Comparison of ENCODE assay signal across 8 cellular contexts in genomic region chr7:87220026-87220733, GRCh38. TPM values are rescaled to one million over a fixed set of nuclear protein-coding genes. Genes with fewer than 3 reads are reported as not detected.
DNase-seq lines count a peak whose midpoint lies in the region; ATAC-seq and TF ChIP-seq lines count a peak whose summit lies in the region.

No MANE protein-coding gene starts in this region.

- intact Hi-C loops in CD8-positive, alpha-beta T cell (cut with DNase I, micrococcal nuclease) = loop anchor here (1.0 to 10.0 kb wide), 8 partner anchors 17 to 657 kb away; partner anchors contain the start of genes DBF4 (in 2 of the 2), SLC25A40 (in 2 of the 2), CROT (in 1 of the 2) and ELAPOR2 (in 1 of the 2)

- H3K4me1 Mint-ChIP-seq in CD8-positive, alpha-beta T cell (ENCODE audit: low read depth) = peaks cover 35% of the 10 kb centered on the region

- peak; percentile 61 for ATAC-seq in CD8-positive, alpha-beta T cell
- ATAC-seq in GM19452 (IDR thresholded peaks at IDR 0.05; ENCODE audit: unreplicated experiment) (peak; percentile 36), HG03565 (IDR thresholded peaks at IDR 0.05; ENCODE audit: unreplicated experiment) (peak; percentile 25)

- peak overlapping the region; percentile 99 for H3K27ac Mint-ChIP-seq in CD8-positive, alpha-beta T cell

- no peaks in the 10 kb centered on the region for H3K9me3 ChIP-seq in CD8-positive, alpha-beta T cell (ENCODE audit: low read length)
- H3K9me3 ChIP-seq in muscle layer of colon (ENCODE audit: low read length) = no peaks in the 10 kb centered on the region

- no peaks in the 10 kb centered on the region for H3K27me3 ChIP-seq in CD8-positive, alpha-beta T cell (ENCODE audit: insufficient read depth, low read length)
- H3K27me3 ChIP-seq in muscle layer of colon (ENCODE audit: control insufficient read depth in 1 of 2, insufficient read depth in 2 of 2, low read length in 2 of 2) = no peaks in the 10 kb centered on the region

- peak overlapping the region; percentile 94 for H3K4me3 ChIP-seq in CD8-positive, alpha-beta T cell (ENCODE audit: low read depth, low read length)
- H3K4me3 ChIP-seq in muscle layer of colon (ENCODE audit: low read depth in 1 of 2, low read length in 2 of 2) = peak overlapping the region; percentile 78 to 92

- H3K27ac ChIP-seq in CD8-positive, alpha-beta T cell (ENCODE audit: low read depth, low read length) = peak overlapping the region; percentile 94
- H3K27ac ChIP-seq in muscle layer of colon (ENCODE audit: low read depth, low read length) = peak overlapping the region; percentile 81

- no peak for TF ChIP-seq POLR2A in erythroblast (IDR thresholded peaks at IDR 0.05; ENCODE audit: low read length)

- H3K36me3 Mint-ChIP-seq in CD8-positive, alpha-beta T cell = peaks cover 25% of the 10 kb centered on the region

- H3K9me3 Mint-ChIP-seq in CD8-positive, alpha-beta T cell = no peaks in the 10 kb centered on the region

- POLR2A ChIA-PET in CD8-positive, alpha-beta T cell (lab: Charles Lee) = interaction anchor here (0.6 to 6.3 kb wide), 23 partner anchors 8 to 656 kb away, joined by 3 to 112 read pairs (median 5); partner anchors contain the start of genes CROT, DBF4, DMTF1 and SLC25A40

- CTCF ChIA-PET in CD8-positive, alpha-beta T cell (lab: Charles Lee) = interaction anchor here (0.6 to 4.5 kb wide), 8 partner anchors 16 to 161 kb away, joined by 3 to 26 read pairs (median 3); partner anchors contain the start of genes DMTF1 and ELAPOR2

- TF ChIP-seq CTCF in CD8-positive, alpha-beta T cell (IDR thresholded peaks at IDR 0.05) = no peak

- peak; percentile 64 to 86 (median 79) for DNase-seq in CD8-positive, alpha-beta T cell
- peak; percentile 90 for DNase-seq in NOMO-1 treated with DMSO at 0.1 percent for 48 hours (lab: John Stamatoyannopoulos, UW; ENCODE audit: unreplicated experiment)
- peak; percentile 87 for DNase-seq in activated T-cell treated with anti-CD3 and anti-CD28 coated beads, Interleukin-2, amount 50 U/mL, for 1 hour
- DNase-seq in erythroblast (lab: John Stamatoyannopoulos, UW) = peak; percentile 53 to 67
- DNase-seq in stimulated activated CD8-positive, alpha-beta memory T cell treated with anti-CD3 and anti-CD28 coated beads, Interleukin-7, amount 100 ng/mL, for 1 hour (ENCODE audit: low read depth in 2 of 2) = peak; percentile 68 to 69

- H3K9ac ChIP-seq in muscle layer of colon (ENCODE audit: low read length) = peak overlapping the region; percentile 49

- H3K27me3 Mint-ChIP-seq in CD8-positive, alpha-beta T cell (ENCODE audit: low read depth) = no peaks in the 10 kb centered on the region

- peaks cover 30% of the 10 kb centered on the region for H3K4me1 ChIP-seq in CD8-positive, alpha-beta T cell (ENCODE audit: insufficient read depth, low read length)
- peaks cover 16% of the 10 kb centered on the region for H3K4me1 ChIP-seq in muscle layer of colon (ENCODE audit: insufficient read depth, low read length)

- peak overlapping the region; percentile 99 for H3K4me3 Mint-ChIP-seq in CD8-positive, alpha-beta T cell

- H3K36me3 ChIP-seq in CD8-positive, alpha-beta T cell (ENCODE audit: insufficient read depth, low read length) = no peaks in the 10 kb centered on the region
- no peaks in the 10 kb centered on the region for H3K36me3 ChIP-seq in muscle layer of colon (ENCODE audit: insufficient read depth, low read length)

RNA-seq across cellular contexts. Expression of gene TMEM243, which starts 0.6 kb away (rescaled TPM):
- 100 to 1,000 TPM; 122 to 124 TPM for total RNA-seq in CD8-positive, alpha-beta T cell

Comparison
In these comparisons a context has a peak if more than half of its experiments do, and no peak if none do; other contexts are left out.
1. Peak in every context shown above with its lines: DNase-seq, ATAC-seq, H3K4me3 ChIP-seq and H3K27ac ChIP-seq.